8 cellular contexts compared by ENCODE assay signal in genomic region chr4:99945718-99946345, GRCh38. TPM values are rescaled to one million over a fixed set of nuclear protein-coding genes. Genes with fewer than 3 reads are reported as not detected.
DNase-seq lines count a peak whose midpoint lies in the region; ATAC-seq lines count a peak whose summit lies in the region.

No MANE protein-coding gene starts in this region.

- ATAC-seq in HG02678 (IDR thresholded peaks at IDR 0.05; ENCODE audit: unreplicated experiment) = peak; percentile 1

- CTCF ChIA-PET in activated naive CD4-positive, alpha-beta T cell treated with anti-CD3 and anti-CD28 coated beads for 36 hours (lab: Charles Lee) = interaction anchor here (0.7 to 1.4 kb wide), 4 partner anchors 24 to 427 kb away, joined by 3 to 5 read pairs (median 4); no protein-coding TSS in a partner anchor

- peak overlapping the region; percentile 76 for H3K4me3 ChIP-seq in NT2/D1 (ENCODE audit: insufficient read length, low read depth)

- H3K27ac Mint-ChIP-seq in activated naive CD4-positive, alpha-beta T cell treated with anti-CD3 and anti-CD28 coated beads for 36 hours = peak overlapping the region; percentile 94

- peaks cover 38% of the 10 kb centered on the region for H3K36me3 Mint-ChIP-seq in activated naive CD4-positive, alpha-beta T cell treated with anti-CD3 and anti-CD28 coated beads for 36 hours (ENCODE audit: low read depth)

- no peaks in the 10 kb centered on the region for H3K9me3 Mint-ChIP-seq in activated naive CD4-positive, alpha-beta T cell treated with anti-CD3 and anti-CD28 coated beads for 36 hours

- intact Hi-C loops in activated naive CD4-positive, alpha-beta T cell treated with anti-CD3 and anti-CD28 coated beads for 36 hours (cut with micrococcal nuclease) = loop anchor here (1.0 to 5.0 kb wide), 6 partner anchors 25 to 1804 kb away; partner anchors contain the start of genes RAP1GDS1 and STPG2

- peaks cover 25% of the 10 kb centered on the region for H3K36me3 ChIP-seq in NT2/D1 (ENCODE audit: insufficient read depth, insufficient read length, low read length)

- H3K9ac ChIP-seq in NT2/D1 (ENCODE audit: insufficient read length, low read depth) = peak overlapping the region; percentile 84

- DNase-seq in activated naive CD4-positive, alpha-beta T cell treated with anti-CD3 and anti-CD28 coated beads for 36 hours = no peak
- no peak for DNase-seq in activated naive CD4-positive, alpha-beta T cell treated with Interleukin-2 at 50 U/mL for 16 hours
- no peak for DNase-seq in NT2/D1 (ENCODE audit: low read depth, low spot score)
- peak; percentile 51 for DNase-seq in cerebellar cortex (ENCODE audit: low spot score)
- peak; percentile 66 for DNase-seq in left kidney (ENCODE audit: low read depth, low spot score)
- peak in 19 of 49 donors; percentile 5 to 71 (median 50) for DNase-seq in substantia nigra (lab: John Stamatoyannopoulos, UW)
- no peak for DNase-seq in dedifferentiated amniotic fluid mesenchymal stem cell (ENCODE audit: extremely low spot score)

- H3K4me3 Mint-ChIP-seq in activated naive CD4-positive, alpha-beta T cell treated with anti-CD3 and anti-CD28 coated beads for 36 hours = peak overlapping the region; percentile 99

- H3K27me3 ChIP-seq in NT2/D1 (ENCODE audit: insufficient read depth, insufficient read length) = no peaks in the 10 kb centered on the region

- H3K4me1 Mint-ChIP-seq in activated naive CD4-positive, alpha-beta T cell treated with anti-CD3 and anti-CD28 coated beads for 36 hours (ENCODE audit: low read depth) = peaks cover 53% of the 10 kb centered on the region

- no peaks in the 10 kb centered on the region for H3K4me1 ChIP-seq in NT2/D1 (ENCODE audit: insufficient read depth, insufficient read length)

- no peaks in the 10 kb centered on the region for H3K27me3 Mint-ChIP-seq in activated naive CD4-positive, alpha-beta T cell treated with anti-CD3 and anti-CD28 coated beads for 36 hours (ENCODE audit: low read depth)

- H3K27ac ChIP-seq in substantia nigra (ENCODE audit: low read depth, low read length, poor library complexity, severe bottlenecking) = peak overlapping the region; percentile 90

- H3K9me3 ChIP-seq in NT2/D1 (ENCODE audit: insufficient read depth, low read length) = no peaks in the 10 kb centered on the region

RNA-seq across cellular contexts. Expression of gene DNAJB14, which starts 0.6 kb away (rescaled TPM):
- total RNA-seq in activated naive CD4-positive, alpha-beta T cell treated with anti-CD3 and anti-CD28 coated beads for 36 hours = 10 to 100 TPM; 34.6 to 35.7 TPM

RNA-seq across cellular contexts. Expression of gene H2AZ1, which starts 4.2 kb away (rescaled TPM):
- 1,000 to 10,000 TPM; 1,022 to 1,060 TPM for total RNA-seq in activated naive CD4-positive, alpha-beta T cell treated with anti-CD3 and anti-CD28 coated beads for 36 hours

RNA-seq across cellular contexts. Expression of gene LAMTOR3, which starts 51.6 kb away (rescaled TPM):
- total RNA-seq in activated naive CD4-positive, alpha-beta T cell treated with anti-CD3 and anti-CD28 coated beads for 36 hours = 10 to 100 TPM; 24.9 to 26.9 TPM

Comparison
In these comparisons a context has a peak if more than half of its experiments do, and no peak if none do; other contexts are left out.
1. DNase-seq: peak in cerebellar cortex (single experiment) and left kidney (single experiment); none in activated naive CD4-positive, alpha-beta T cell treated with anti-CD3 and anti-CD28 coated beads for 36 hours (single experiment), activated naive CD4-positive, alpha-beta T cell treated with Interleukin-2 at 50 U/mL for 16 hours (single experiment), NT2/D1 (single experiment) and dedifferentiated amniotic fluid mesenchymal stem cell (single experiment).